ENCODE assay signal across 25 cellular contexts in the genomic region with DNA sequence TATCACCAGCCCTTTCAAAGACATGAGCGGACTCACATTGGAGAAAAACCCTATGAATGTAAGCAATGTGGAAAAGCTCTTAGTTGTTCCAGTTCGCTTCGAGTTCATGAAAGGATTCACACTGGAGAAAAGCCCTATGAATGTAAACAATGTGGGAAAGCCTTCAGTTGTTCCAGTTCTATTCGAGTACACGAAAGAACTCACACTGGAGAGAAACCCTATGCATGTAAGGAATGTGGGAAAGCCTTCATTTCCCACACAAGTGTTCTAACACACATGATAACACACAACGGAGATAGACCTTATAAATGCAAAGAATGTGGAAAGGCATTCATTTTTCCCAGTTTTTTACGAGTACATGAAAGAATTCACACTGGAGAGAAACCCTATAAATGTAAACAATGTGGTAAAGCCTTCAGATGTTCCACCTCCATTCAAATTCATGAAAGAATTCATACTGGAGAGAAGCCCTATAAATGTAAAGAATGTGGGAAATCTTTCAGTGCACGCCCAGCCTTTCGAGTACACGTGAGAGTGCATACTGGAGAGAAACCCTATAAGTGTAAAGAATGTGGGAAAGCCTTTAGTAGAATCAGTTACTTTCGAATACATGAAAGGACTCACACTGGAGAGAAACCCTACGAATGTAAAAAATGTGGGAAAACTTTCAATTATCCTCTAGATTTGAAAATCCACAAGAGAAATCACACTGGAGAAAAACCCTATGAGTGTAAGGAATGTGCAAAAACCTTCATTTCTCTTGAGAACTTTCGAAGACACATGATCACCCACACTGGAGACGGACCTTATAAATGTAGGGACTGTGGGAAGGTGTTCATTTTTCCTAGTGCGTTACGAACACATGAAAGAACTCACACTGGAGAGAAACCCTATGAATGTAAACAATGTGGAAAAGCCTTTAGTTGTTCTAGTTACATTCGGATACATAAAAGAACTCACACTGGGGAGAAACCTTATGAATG. TPM values are rescaled to one million over a fixed set of nuclear protein-coding genes. Genes with fewer than 3 reads are reported as not detected.
DNase-seq lines count a peak whose midpoint lies in the region; ATAC-seq, FAIRE-seq and TF ChIP-seq lines count a peak whose summit lies in the region.
"Had no signal": no experiment of that assay in that cellular context is flagged by ENCODE, and none has a peak within 500 bp of the region (broad histone marks: within the 10 kb centered on the region; RNA-seq: fewer than 3 reads in every experiment).

No MANE protein-coding gene starts in this region.

- TF ChIP-seq RAD21 in liver (IDR thresholded peaks at IDR 0.05) (no peak), HepG2 (CRISPR knock-in tag; IDR thresholded peaks at IDR 0.05) (no peak)

- no peak for TF ChIP-seq CTCF in liver (IDR thresholded peaks at IDR 0.05; ENCODE audit: low read depth, low read length, missing input control)
- no peak for TF ChIP-seq CTCF in HepG2 (CRISPR knock-in tag; IDR thresholded peaks at IDR 0.05)
- no peak for TF ChIP-seq CTCF in epithelial cell of esophagus (IDR thresholded peaks at IDR 0.05; ENCODE audit: insufficient read depth, low read depth, low read length, missing control alignments)

- POLR2A ChIA-PET in HepG2 (lab: Yijun Ruan, JAX): interaction anchor here (0.9 kb wide), 1 partner anchor 18 kb away, joined by 3 read pairs; the partner anchor contains the start of genes ZNF490 and ZNF791

- no peak overlapping the region for H2AFZ ChIP-seq in HepG2 (ENCODE audit: low read length)

- in situ Hi-C loops in HepG2 (cut with HindIII; ENCODE audit: extremely low pct_ligation_motif_present, low pct_unique_long_range_greater_than_20kb): no loop called here

- H3K9me3 ChIP-seq in liver (ENCODE audit: control insufficient read depth in 4 of 4, low read length in 3 of 4): peaks cover 27 to 35% (median 28%) of the 10 kb centered on the region in 4 donors
- H3K9me3 ChIP-seq in HepG2 (ENCODE audit: low read length): no peaks in the 10 kb centered on the region

- CTCF ChIA-PET in HepG2 (lab: Yijun Ruan, JAX; ENCODE audit: low intra/inter-chr PET ratio, low total read pairs): no interaction called here

- ATAC-seq in HepG2 (no peak), GM18517 (IDR thresholded peaks at IDR 0.05; ENCODE audit: unreplicated experiment) (no peak), HG03139 (IDR thresholded peaks at IDR 0.05; ENCODE audit: unreplicated experiment) (no peak)
- ATAC-seq: lower lobe of right lung had no signal

- intact Hi-C loops in HepG2 (cut with micrococcal nuclease; ENCODE audit: unreplicated experiment): no loop called here

- no peaks in the 10 kb centered on the region for H3K79me2 ChIP-seq in HepG2 (ENCODE audit: insufficient read depth, low read length)

- H3K9ac ChIP-seq in liver (ENCODE audit: low read depth in 1 of 2, low read length in 2 of 2) (no peak overlapping the region), HepG2 (ENCODE audit: insufficient read depth, low read depth, low read length) (no peak overlapping the region)

- H3K36me3 ChIP-seq in liver (ENCODE audit: control insufficient read depth in 4 of 4, insufficient read depth in 3 of 4, low read depth in 1 of 4, low read length in 3 of 4) (peaks cover 32 to 68% (median 55%) of the 10 kb centered on the region in 4 donors), HepG2 (replicated peaks in 1 of 2; ENCODE audit: control insufficient read depth in 1 of 2, insufficient read depth in 2 of 2, low read length in 2 of 2) (peaks cover 7 to 37% of the 10 kb centered on the region in 2 experiments; a peak in 4 of 5 replicates)

- H3K4me3 ChIP-seq in liver (ENCODE audit: low read depth in 1 of 3, low read length in 3 of 3) (peak overlapping the region in 2 of 3 donors; percentile 31 to 42), HepG2 (replicated peaks in 1 of 3; ENCODE audit: insufficient read depth in 1 of 3, low read depth in 2 of 3, low read length in 3 of 3) (no peak overlapping the region), epithelial cell of esophagus (ENCODE audit: low read length) (no peak overlapping the region)
- H3K4me3 ChIP-seq: coronary artery, lower lobe of right lung had no signal

- no peak for TF ChIP-seq EP300 in HepG2 (IDR thresholded peaks at IDR 0.05; ENCODE audit: low read depth in 2 of 2, low read length in 2 of 2)
- no peak for TF ChIP-seq EP300 in HepG2 (CRISPR knock-in tag; IDR thresholded peaks at IDR 0.05; ENCODE audit: borderline replicate concordance)

- FAIRE-seq in HepG2 (lab: Jason Lieb, UNC): no peak
- FAIRE-seq: G401.6, TTC549, urothelium cell line had no signal

- DNase-seq in HepG2 (ENCODE audit: low spot score) (no peak), amniotic epithelial cell (ENCODE audit: low read depth) (peak; percentile 66), epithelial cell of esophagus (ENCODE audit: low read depth) (peak; percentile 11), renal cortical epithelial cell (ENCODE audit: low read depth) (peak; percentile 36), DMS79 (lab: John Stamatoyannopoulos, UW) (no peak)
- DNase-seq: activated CD4-positive, alpha-beta T cell treated with anti-CD3 and anti-CD28 coated beads for 48 hours; activated CD8-positive, alpha-beta memory T cell treated with anti-CD3 and anti-CD28 coated beads, Interleukin-2, amount 50 U/mL, for 4 hours; activated gamma-delta T cell; aorta; glutamatergic neuron; Karpas-422; lower lobe of right lung; naive B cell; NCI-H1436 treated with DMSO at 0.1 percent for 48 hours; NCI-H2227 treated with DMSO at 0.1 percent for 48 hours; posterior cingulate gyrus; stimulated activated CD4-positive, alpha-beta T cell treated with anti-CD3 and anti-CD28 coated beads, Interleukin-4, amount 100 ng/mL, for 1 hour had no signal

- H4K20me1 ChIP-seq in HepG2 (ENCODE audit: insufficient read depth, low read length): no peaks in the 10 kb centered on the region

- H3K4me1 ChIP-seq in liver (ENCODE audit: control insufficient read depth in 4 of 4, insufficient read depth in 4 of 4, low read length in 3 of 4) (no peaks in the 10 kb centered on the region), HepG2 (ENCODE audit: insufficient read depth, low read length) (no peaks in the 10 kb centered on the region)
- H3K4me1 ChIP-seq: lower lobe of right lung had no signal

- WGBS in liver: 98% methylated on average over 17 of the region's 17 CpGs
- WGBS in HepG2 (ENCODE audit: low lambda C conversion rate): 91% methylated on average over 17 of the region's 17 CpGs

- no peak overlapping the region for H3K27ac ChIP-seq in liver (ENCODE audit: low read depth in 1 of 2, low read length in 2 of 2)
- H3K27ac ChIP-seq in HepG2 (ENCODE audit: extremely low read length, insufficient read depth, low read length): no peak overlapping the region
- H3K27ac ChIP-seq: coronary artery, epithelial cell of prostate, lower lobe of right lung had no signal

- H3K27me3 ChIP-seq in liver (ENCODE audit: control insufficient read depth in 4 of 4, insufficient read depth in 4 of 4, low read length in 3 of 4): no peaks in the 10 kb centered on the region
- no peaks in the 10 kb centered on the region for H3K27me3 ChIP-seq in HepG2 (ENCODE audit: control insufficient read depth in 1 of 2, insufficient read depth in 2 of 2, low read length in 2 of 2)

- TF ChIP-seq POLR2A in HepG2 (IDR thresholded peaks at IDR 0.05; ENCODE audit: insufficient read depth in 1 of 2, low read depth in 2 of 2, low read length in 2 of 2): no peak

- no peak overlapping the region for H3K4me2 ChIP-seq in HepG2 (ENCODE audit: low read depth, low read length)

- BruUV-seq in HepG2 (replicated peaks; lab: Mats Ljungman, UMichigan): no TSS peak

RNA-seq across cellular contexts. Expression of gene ZNF791, which starts 17.6 kb away (rescaled TPM):
- 10 to 100 TPM in 1 of 2 donors, 1 to 10 TPM in 1; 9.2 to 10.3 TPM for total RNA-seq in liver
- polyA plus RNA-seq in liver: 1 to 10 TPM; 3.1 to 4.8 TPM
- total RNA-seq in HepG2 (2016; rRNA removed; fragmentation: Illumina TruSeq; extraction: Trizol): 17.4 and 21.3 TPM in 2 replicates
- total RNA-seq in HepG2 (2016; cell fraction: cytosol; rRNA removed; fragmentation: Illumina TruSeq; extraction: Trizol; ENCODE audit: low read depth): 5.5 and 5.7 TPM in 2 replicates
- total RNA-seq in HepG2 (2016; cell fraction: insoluble cytoplasmic fraction; rRNA removed; fragmentation: Illumina TruSeq; extraction: Trizol): 16.4 and 22.2 TPM in 2 replicates
- total RNA-seq in HepG2 (2016; cell fraction: membrane; rRNA removed; fragmentation: Illumina TruSeq; extraction: Trizol): 7.4 and 9.1 TPM in 2 replicates
- total RNA-seq in HepG2 (2016; cell fraction: nucleus; rRNA removed; fragmentation: Illumina TruSeq; extraction: Trizol): 15.1 and 19.8 TPM in 2 replicates
- 10.1 and 12.8 TPM in 2 replicates for polyA plus RNA-seq in HepG2 (2011; rRNA removed)
- polyA plus RNA-seq in HepG2 (2011; cell fraction: cytosol; rRNA removed): 4.9 and 5.3 TPM in 2 replicates
- 8.8 and 17.1 TPM in 2 replicates for polyA plus RNA-seq in HepG2 (2011; cell fraction: nucleus; rRNA removed)
- 9.2 and 12.5 TPM in 2 replicates for polyA plus RNA-seq in HepG2 (2012)
- 0.87 and 3.4 TPM in 2 replicates for polyA plus RNA-seq in HepG2 (2016; cell fraction: cytosol; fragmentation: Illumina TruSeq; extraction: Trizol; ENCODE audit: low read depth)
- polyA plus RNA-seq in HepG2 (2016; cell fraction: insoluble cytoplasmic fraction; fragmentation: Illumina TruSeq; extraction: Trizol; ENCODE audit: low read depth): 11.5 and 12.8 TPM in 2 replicates
- 1.8 and 3.0 TPM in 2 replicates for polyA plus RNA-seq in HepG2 (2016; cell fraction: membrane; fragmentation: Illumina TruSeq; extraction: Trizol; ENCODE audit: low read depth)
- 22.3 and 24.6 TPM in 2 replicates for polyA plus RNA-seq in HepG2 (2016; cell fraction: nucleus; fragmentation: Illumina TruSeq; extraction: Trizol; ENCODE audit: insufficient read depth, low read depth)
- polyA minus RNA-seq in HepG2 (2011; rRNA and poly(A)+ RNA removed; ENCODE audit: low replicate concordance): 11.0 and 21.0 TPM in 2 replicates
- polyA minus RNA-seq in HepG2 (2011; cell fraction: cytosol; rRNA and poly(A)+ RNA removed): 13.4 and 16.9 TPM in 2 replicates
- polyA minus RNA-seq in HepG2 (2011; cell fraction: nucleus; rRNA and poly(A)+ RNA removed): 22.8 and 25.7 TPM in 2 replicates
- total RNA-seq in renal cortical epithelial cell: 13.2 and 21.0 TPM in 2 replicates

RNA-seq across cellular contexts. Expression of gene ZNF490, which starts 17.7 kb away (rescaled TPM):
- total RNA-seq in liver (1 to 10 TPM; 3.5 to 6.1 TPM), HepG2 (2016; rRNA removed; fragmentation: Illumina TruSeq; extraction: Trizol) (2.9 and 5.2 TPM in 2 replicates), renal cortical epithelial cell (10.2 and 19.6 TPM in 2 replicates)
- polyA plus RNA-seq in liver (1 to 10 TPM in 1 of 2 donors, under 1 TPM in 1; 0.93 to 1.0 TPM), HepG2 (2011; rRNA removed) (1.2 and 1.3 TPM in 2 replicates)
- total RNA-seq in HepG2 (2016; cell fraction: cytosol; rRNA removed; fragmentation: Illumina TruSeq; extraction: Trizol; ENCODE audit: low read depth): 0.40 and 0.71 TPM in 2 replicates
- 2.9 and 5.1 TPM in 2 replicates for total RNA-seq in HepG2 (2016; cell fraction: insoluble cytoplasmic fraction; rRNA removed; fragmentation: Illumina TruSeq; extraction: Trizol)
- 1.4 and 1.7 TPM in 2 replicates for total RNA-seq in HepG2 (2016; cell fraction: membrane; rRNA removed; fragmentation: Illumina TruSeq; extraction: Trizol)
- 2.6 and 3.7 TPM in 2 replicates for total RNA-seq in HepG2 (2016; cell fraction: nucleus; rRNA removed; fragmentation: Illumina TruSeq; extraction: Trizol)
- 0.52 and 0.60 TPM in 2 replicates for polyA plus RNA-seq in HepG2 (2011; cell fraction: cytosol; rRNA removed)
- 0.99 and 1.1 TPM in 2 replicates for polyA plus RNA-seq in HepG2 (2011; cell fraction: nucleus; rRNA removed)
- 0.54 and 0.77 TPM in 2 replicates for polyA plus RNA-seq in HepG2 (2012)
- 0.10 TPM in 1 of 2 replicates, not detected in the other for polyA plus RNA-seq in HepG2 (2016; cell fraction: cytosol; fragmentation: Illumina TruSeq; extraction: Trizol; ENCODE audit: low read depth)
- 0.48 and 0.69 TPM in 2 replicates for polyA plus RNA-seq in HepG2 (2016; cell fraction: insoluble cytoplasmic fraction; fragmentation: Illumina TruSeq; extraction: Trizol; ENCODE audit: low read depth)
- 0.10 TPM in 1 of 2 replicates, not detected in the other for polyA plus RNA-seq in HepG2 (2016; cell fraction: membrane; fragmentation: Illumina TruSeq; extraction: Trizol; ENCODE audit: low read depth)
- polyA plus RNA-seq in HepG2 (2016; cell fraction: nucleus; fragmentation: Illumina TruSeq; extraction: Trizol; ENCODE audit: insufficient read depth, low read depth): 2.5 and 3.0 TPM in 2 replicates
- polyA minus RNA-seq in HepG2 (2011; rRNA and poly(A)+ RNA removed; ENCODE audit: low replicate concordance): 5.6 and 6.1 TPM in 2 replicates
- polyA minus RNA-seq in HepG2 (2011; cell fraction: cytosol; rRNA and poly(A)+ RNA removed): 3.9 and 4.4 TPM in 2 replicates
- 8.1 and 9.9 TPM in 2 replicates for polyA minus RNA-seq in HepG2 (2011; cell fraction: nucleus; rRNA and poly(A)+ RNA removed)

RNA-seq across cellular contexts. Expression of gene MAN2B1, which starts 38.2 kb away (rescaled TPM):
- 10 to 100 TPM; 41.3 to 42.9 TPM for total RNA-seq in liver
- polyA plus RNA-seq in liver: 10 to 100 TPM; 23.5 to 28.9 TPM
- 10.8 and 23.8 TPM in 2 replicates for total RNA-seq in HepG2 (2016; rRNA removed; fragmentation: Illumina TruSeq; extraction: Trizol)
- 4.0 and 5.4 TPM in 2 replicates for total RNA-seq in HepG2 (2016; cell fraction: cytosol; rRNA removed; fragmentation: Illumina TruSeq; extraction: Trizol; ENCODE audit: low read depth)
- total RNA-seq in HepG2 (2016; cell fraction: insoluble cytoplasmic fraction; rRNA removed; fragmentation: Illumina TruSeq; extraction: Trizol): 8.6 and 23.6 TPM in 2 replicates
- total RNA-seq in HepG2 (2016; cell fraction: membrane; rRNA removed; fragmentation: Illumina TruSeq; extraction: Trizol): 13.4 and 16.7 TPM in 2 replicates
- total RNA-seq in HepG2 (2016; cell fraction: nucleus; rRNA removed; fragmentation: Illumina TruSeq; extraction: Trizol): 28.7 and 30.9 TPM in 2 replicates
- polyA plus RNA-seq in HepG2 (2011; rRNA removed): 23.6 and 31.8 TPM in 2 replicates
- 26.5 and 29.6 TPM in 2 replicates for polyA plus RNA-seq in HepG2 (2011; cell fraction: cytosol; rRNA removed)
- polyA plus RNA-seq in HepG2 (2011; cell fraction: nucleus; rRNA removed): 46.9 and 59.4 TPM in 2 replicates
- polyA plus RNA-seq in HepG2 (2012): 38.9 and 46.8 TPM in 2 replicates
- 4.9 and 6.4 TPM in 2 replicates for polyA plus RNA-seq in HepG2 (2016; cell fraction: cytosol; fragmentation: Illumina TruSeq; extraction: Trizol; ENCODE audit: low read depth)
- 10.9 and 14.9 TPM in 2 replicates for polyA plus RNA-seq in HepG2 (2016; cell fraction: insoluble cytoplasmic fraction; fragmentation: Illumina TruSeq; extraction: Trizol; ENCODE audit: low read depth)
- 15.2 and 17.9 TPM in 2 replicates for polyA plus RNA-seq in HepG2 (2016; cell fraction: membrane; fragmentation: Illumina TruSeq; extraction: Trizol; ENCODE audit: low read depth)
- 43.7 and 53.7 TPM in 2 replicates for polyA plus RNA-seq in HepG2 (2016; cell fraction: nucleus; fragmentation: Illumina TruSeq; extraction: Trizol; ENCODE audit: insufficient read depth, low read depth)
- 15.2 and 23.5 TPM in 2 replicates for polyA minus RNA-seq in HepG2 (2011; rRNA and poly(A)+ RNA removed; ENCODE audit: low replicate concordance)
- polyA minus RNA-seq in HepG2 (2011; cell fraction: cytosol; rRNA and poly(A)+ RNA removed): 8.4 and 16.6 TPM in 2 replicates
- 10.7 and 15.5 TPM in 2 replicates for polyA minus RNA-seq in HepG2 (2011; cell fraction: nucleus; rRNA and poly(A)+ RNA removed)
- 72.1 and 92.0 TPM in 2 replicates for total RNA-seq in renal cortical epithelial cell

RNA-seq across cellular contexts. Expression of gene WDR83, which starts 38.3 kb away (rescaled TPM):
- total RNA-seq in liver (1 to 10 TPM; 4.0 to 5.1 TPM), HepG2 (2016; rRNA removed; fragmentation: Illumina TruSeq; extraction: Trizol) (9.9 and 10.7 TPM in 2 replicates), renal cortical epithelial cell (7.8 and 10.3 TPM in 2 replicates)
- polyA plus RNA-seq in liver (1 to 10 TPM; 3.9 to 4.4 TPM), HepG2 (2011; rRNA removed) (4.5 and 5.4 TPM in 2 replicates)
- total RNA-seq in HepG2 (2016; cell fraction: cytosol; rRNA removed; fragmentation: Illumina TruSeq; extraction: Trizol; ENCODE audit: low read depth): 6.9 and 7.6 TPM in 2 replicates
- total RNA-seq in HepG2 (2016; cell fraction: insoluble cytoplasmic fraction; rRNA removed; fragmentation: Illumina TruSeq; extraction: Trizol): 11.3 and 11.8 TPM in 2 replicates
- 8.4 and 8.9 TPM in 2 replicates for total RNA-seq in HepG2 (2016; cell fraction: membrane; rRNA removed; fragmentation: Illumina TruSeq; extraction: Trizol)
- 7.7 and 8.0 TPM in 2 replicates for total RNA-seq in HepG2 (2016; cell fraction: nucleus; rRNA removed; fragmentation: Illumina TruSeq; extraction: Trizol)
- polyA plus RNA-seq in HepG2 (2011; cell fraction: cytosol; rRNA removed): 6.2 and 9.4 TPM in 2 replicates
- 11.3 and 12.7 TPM in 2 replicates for polyA plus RNA-seq in HepG2 (2011; cell fraction: nucleus; rRNA removed)
- polyA plus RNA-seq in HepG2 (2012): 5.0 and 9.1 TPM in 2 replicates
- 5.9 and 6.7 TPM in 2 replicates for polyA plus RNA-seq in HepG2 (2016; cell fraction: cytosol; fragmentation: Illumina TruSeq; extraction: Trizol; ENCODE audit: low read depth)
- 11.8 and 12.8 TPM in 2 replicates for polyA plus RNA-seq in HepG2 (2016; cell fraction: insoluble cytoplasmic fraction; fragmentation: Illumina TruSeq; extraction: Trizol; ENCODE audit: low read depth)
- 8.3 and 8.5 TPM in 2 replicates for polyA plus RNA-seq in HepG2 (2016; cell fraction: membrane; fragmentation: Illumina TruSeq; extraction: Trizol; ENCODE audit: low read depth)
- 13.7 and 15.3 TPM in 2 replicates for polyA plus RNA-seq in HepG2 (2016; cell fraction: nucleus; fragmentation: Illumina TruSeq; extraction: Trizol; ENCODE audit: insufficient read depth, low read depth)
- 10.4 and 11.3 TPM in 2 replicates for polyA minus RNA-seq in HepG2 (2011; rRNA and poly(A)+ RNA removed; ENCODE audit: low replicate concordance)
- 1.6 and 2.4 TPM in 2 replicates for polyA minus RNA-seq in HepG2 (2011; cell fraction: cytosol; rRNA and poly(A)+ RNA removed)
- polyA minus RNA-seq in HepG2 (2011; cell fraction: nucleus; rRNA and poly(A)+ RNA removed): 7.7 and 8.6 TPM in 2 replicates

RNA-seq across cellular contexts. Expression of gene DHPS, which starts 53.3 kb away (rescaled TPM):
- total RNA-seq in liver (10 to 100 TPM; 29.1 to 53.9 TPM), HepG2 (2016; rRNA removed; fragmentation: Illumina TruSeq; extraction: Trizol) (34.8 and 43.3 TPM in 2 replicates), renal cortical epithelial cell (42.8 and 49.1 TPM in 2 replicates)
- polyA plus RNA-seq in liver (10 to 100 TPM; 34.8 to 50.3 TPM), HepG2 (2011; rRNA removed) (84.3 and 84.6 TPM in 2 replicates)
- 18.6 and 20.2 TPM in 2 replicates for total RNA-seq in HepG2 (2016; cell fraction: cytosol; rRNA removed; fragmentation: Illumina TruSeq; extraction: Trizol; ENCODE audit: low read depth)
- total RNA-seq in HepG2 (2016; cell fraction: insoluble cytoplasmic fraction; rRNA removed; fragmentation: Illumina TruSeq; extraction: Trizol): 36.3 and 41.9 TPM in 2 replicates
- total RNA-seq in HepG2 (2016; cell fraction: membrane; rRNA removed; fragmentation: Illumina TruSeq; extraction: Trizol): 18.6 and 23.3 TPM in 2 replicates
- 44.1 and 48.8 TPM in 2 replicates for total RNA-seq in HepG2 (2016; cell fraction: nucleus; rRNA removed; fragmentation: Illumina TruSeq; extraction: Trizol)
- 70.3 and 86.4 TPM in 2 replicates for polyA plus RNA-seq in HepG2 (2011; cell fraction: cytosol; rRNA removed)
- 180 and 198 TPM in 2 replicates for polyA plus RNA-seq in HepG2 (2011; cell fraction: nucleus; rRNA removed)
- polyA plus RNA-seq in HepG2 (2012): 54.1 and 72.2 TPM in 2 replicates
- polyA plus RNA-seq in HepG2 (2016; cell fraction: cytosol; fragmentation: Illumina TruSeq; extraction: Trizol; ENCODE audit: low read depth): 12.2 and 12.4 TPM in 2 replicates
- 34.0 and 35.3 TPM in 2 replicates for polyA plus RNA-seq in HepG2 (2016; cell fraction: insoluble cytoplasmic fraction; fragmentation: Illumina TruSeq; extraction: Trizol; ENCODE audit: low read depth)
- 12.8 and 13.6 TPM in 2 replicates for polyA plus RNA-seq in HepG2 (2016; cell fraction: membrane; fragmentation: Illumina TruSeq; extraction: Trizol; ENCODE audit: low read depth)
- 90.1 and 103 TPM in 2 replicates for polyA plus RNA-seq in HepG2 (2016; cell fraction: nucleus; fragmentation: Illumina TruSeq; extraction: Trizol; ENCODE audit: insufficient read depth, low read depth)
- polyA minus RNA-seq in HepG2 (2011; rRNA and poly(A)+ RNA removed; ENCODE audit: low replicate concordance): 80.2 and 94.5 TPM in 2 replicates
- polyA minus RNA-seq in HepG2 (2011; cell fraction: cytosol; rRNA and poly(A)+ RNA removed): 27.8 and 30.4 TPM in 2 replicates
- 56.0 and 62.9 TPM in 2 replicates for polyA minus RNA-seq in HepG2 (2011; cell fraction: nucleus; rRNA and poly(A)+ RNA removed)

Comparison
In these comparisons a context has a peak if more than half of its experiments do, and no peak if none do; other contexts are left out.
1. H3K4me3 ChIP-seq: peak in liver (2 of 3); none in HepG2 (0 of 3) and epithelial cell of esophagus (single experiment).
2. DNase-seq: peak in amniotic epithelial cell (single experiment), epithelial cell of esophagus (single experiment) and renal cortical epithelial cell (single experiment); none in HepG2 (single experiment) and DMS79 (single experiment).